16 cellular contexts compared by ENCODE assay signal in the genomic region with DNA sequence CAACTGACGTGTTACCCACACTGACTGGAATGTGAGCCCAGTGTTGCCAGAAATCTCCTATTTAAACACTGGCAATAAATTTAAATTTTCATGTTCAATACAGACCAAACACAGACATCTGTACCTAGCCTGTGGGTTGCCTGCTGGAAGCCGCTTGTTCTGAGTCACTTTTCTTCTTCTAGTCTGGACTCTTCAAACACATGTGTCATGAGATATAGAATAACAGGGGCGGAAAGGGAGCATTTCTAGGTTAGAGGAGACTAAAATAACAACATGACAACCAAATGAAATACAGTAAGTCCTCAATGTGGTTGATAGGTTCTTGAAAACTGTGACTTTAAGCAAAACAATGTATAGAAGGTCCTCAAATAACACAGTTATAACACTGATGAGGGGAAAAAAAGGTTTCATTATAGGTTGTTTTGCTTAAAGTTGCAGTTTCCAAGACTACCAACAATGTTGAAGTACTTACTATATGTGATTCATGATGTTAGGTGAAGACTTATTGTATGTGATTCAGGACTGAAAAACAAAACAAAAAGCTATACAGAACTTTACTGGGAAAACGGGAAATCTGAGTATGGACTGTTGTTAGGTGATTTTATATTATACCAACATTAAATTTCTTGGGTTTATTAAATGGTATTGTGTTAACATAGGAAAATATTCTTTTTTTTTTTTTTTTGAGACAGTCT.
DNase-seq lines count a peak whose midpoint lies in the region; ATAC-seq and TF ChIP-seq lines count a peak whose summit lies in the region.
"Had no signal": no experiment of that assay in that cellular context is flagged by ENCODE, and none has a peak within 500 bp of the region (broad histone marks: within the 10 kb centered on the region; RNA-seq: fewer than 3 reads in every experiment).

No MANE protein-coding gene starts in this region.

- H3K9me2 ChIP-seq in SK-N-SH: no peaks in the 10 kb centered on the region

- in situ Hi-C loops in astrocyte of the spinal cord (cut with HindIII; ENCODE audit: low sequenced_read_pairs): no loop called here

- TF ChIP-seq CTCF in SK-N-SH (IDR thresholded peaks at IDR 0.05): no peak
- no peak for TF ChIP-seq CTCF in astrocyte of the spinal cord (IDR thresholded peaks at IDR 0.05; ENCODE audit: low read depth, low read length)

- H3K4me3 ChIP-seq in SK-N-SH (ENCODE audit: low read depth in 2 of 2, low read length in 1 of 2): no peak overlapping the region
- no peak overlapping the region for H3K4me3 ChIP-seq in astrocyte of the spinal cord (ENCODE audit: low read depth, low read length)
- H3K4me3 ChIP-seq: Peyer's patch, stomach had no signal

- ATAC-seq in SK-N-SH treated with all-trans-retinoic acid at 6 μM for 48 hours (peak; percentile 73), GM18867 (IDR thresholded peaks at IDR 0.05; ENCODE audit: unreplicated experiment) (no peak), HG03521 (IDR thresholded peaks at IDR 0.05; ENCODE audit: unreplicated experiment) (no peak)
- peak; percentile 36 for ATAC-seq in stimulated activated effector memory CD8-positive, alpha-beta T cell treated with anti-CD3 and anti-CD28 coated beads, Interleukin-12 subunit alpha, Interleukin-12 subunit beta, amount 100 ng/mL, for 72 hours

- H3K27ac ChIP-seq in SK-N-SH (ENCODE audit: low read depth in 2 of 2, low read length in 1 of 2): peak overlapping the region in 1 of 2 experiments; percentile 64; a peak in 2 of 4 replicates
- H3K27ac ChIP-seq: parathyroid adenoma, Peyer's patch, stomach had no signal

- H3K4me1 Mint-ChIP-seq in immature natural killer cell: peaks cover 12 to 21% of the 10 kb centered on the region in 2 donors
- H3K4me1 Mint-ChIP-seq in stimulated activated effector memory CD8-positive, alpha-beta T cell treated with anti-CD3 and anti-CD28 coated beads, Interleukin-12 subunit alpha, Interleukin-12 subunit beta, amount 100 ng/mL, for 72 hours: peaks cover 2% of the 10 kb centered on the region

- H3K4me1 ChIP-seq in SK-N-SH (ENCODE audit: control insufficient read depth in 1 of 2, insufficient read depth in 2 of 2, low read depth in 1 of 2, low read length in 1 of 2): no peaks in the 10 kb centered on the region
- H3K4me1 ChIP-seq: Peyer's patch, stomach had no signal

- WGBS in SK-N-SH (ENCODE audit: low lambda C conversion rate): 92% methylated on average over 4 of the region's 4 CpGs

- POLR2A ChIA-PET in SK-N-SH (lab: Yijun Ruan, JAX): no interaction called here

- DNase-seq in SK-N-SH: no peak
- DNase-seq in astrocyte of the spinal cord (ENCODE audit: low read depth, low spot score): peak; percentile 91
- no peak for DNase-seq in immature natural killer cell
- DNase-seq in stimulated activated effector memory CD8-positive, alpha-beta T cell treated with anti-CD3 and anti-CD28 coated beads, Interleukin-12 subunit alpha, Interleukin-12 subunit beta, amount 100 ng/mL, for 72 hours (ENCODE audit: low spot score in 2 of 2): no peak
- DNase-seq in cerebellar nuclear complex (lab: John Stamatoyannopoulos, UW): no peak
- DNase-seq: activated naive CD4-positive, alpha-beta T cell treated with Interleukin-2 at 50 U/mL for 16 hours; effector memory CD4-positive, alpha-beta T cell; GDM1; kidney; NCI-H82; Peyer's patch; stomach had no signal

- H3K79me2 ChIP-seq in SK-N-SH (ENCODE audit: insufficient read depth): no peaks in the 10 kb centered on the region
- H3K79me2 ChIP-seq: parathyroid adenoma had no signal

- peaks cover 11 to 23% (median 20%) of the 10 kb centered on the region in 3 donors for H3K36me3 Mint-ChIP-seq in immature natural killer cell
- H3K36me3 Mint-ChIP-seq in stimulated activated effector memory CD8-positive, alpha-beta T cell treated with anti-CD3 and anti-CD28 coated beads, Interleukin-12 subunit alpha, Interleukin-12 subunit beta, amount 100 ng/mL, for 72 hours: peaks cover 62% of the 10 kb centered on the region

- TF ChIP-seq EP300 in SK-N-SH (IDR thresholded peaks at IDR 0.05; ENCODE audit: borderline replicate concordance in 1 of 2, low read depth in 1 of 2, low read length in 1 of 2): no peak

- H3K4me2 ChIP-seq in SK-N-SH: no peak overlapping the region

- no peaks in the 10 kb centered on the region for H3K9me3 ChIP-seq in SK-N-SH
- H3K9me3 ChIP-seq: Peyer's patch, stomach had no signal

- H4K20me1 ChIP-seq in SK-N-SH (ENCODE audit: insufficient read depth): no peaks in the 10 kb centered on the region

- no peaks in the 10 kb centered on the region for H3K27me3 ChIP-seq in SK-N-SH (ENCODE audit: insufficient read depth)
- H3K27me3 ChIP-seq: Peyer's patch, stomach had no signal

- H3K9ac ChIP-seq in SK-N-SH: no peak overlapping the region
- H3K9ac ChIP-seq: parathyroid adenoma had no signal

- no peaks in the 10 kb centered on the region for H3K9me3 Mint-ChIP-seq in immature natural killer cell
- no peaks in the 10 kb centered on the region for H3K9me3 Mint-ChIP-seq in stimulated activated effector memory CD8-positive, alpha-beta T cell treated with anti-CD3 and anti-CD28 coated beads, Interleukin-12 subunit alpha, Interleukin-12 subunit beta, amount 100 ng/mL, for 72 hours

- H3K36me3 ChIP-seq in SK-N-SH (replicated peaks in 1 of 2; ENCODE audit: control insufficient read depth in 1 of 2, insufficient read depth in 2 of 2, low read length in 1 of 2): peaks cover 0 to 39% of the 10 kb centered on the region in 2 experiments

- H3K4me3 Mint-ChIP-seq in immature natural killer cell: no peak overlapping the region
- no peak overlapping the region for H3K4me3 Mint-ChIP-seq in stimulated activated effector memory CD8-positive, alpha-beta T cell treated with anti-CD3 and anti-CD28 coated beads, Interleukin-12 subunit alpha, Interleukin-12 subunit beta, amount 100 ng/mL, for 72 hours

- peaks cover 18% of the 10 kb centered on the region for H3F3A ChIP-seq in SK-N-SH (replicated peaks; ENCODE audit: insufficient read depth)

- H2AFZ ChIP-seq in SK-N-SH (ENCODE audit: low read depth): no peak overlapping the region
- H2AFZ ChIP-seq: parathyroid adenoma had no signal

- peak overlapping the region in 4 of 6 donors; percentile 44 to 78 (median 53) for H3K27ac Mint-ChIP-seq in immature natural killer cell
- no peak overlapping the region for H3K27ac Mint-ChIP-seq in stimulated activated effector memory CD8-positive, alpha-beta T cell treated with anti-CD3 and anti-CD28 coated beads, Interleukin-12 subunit alpha, Interleukin-12 subunit beta, amount 100 ng/mL, for 72 hours

- TF ChIP-seq RAD21 in SK-N-SH (IDR thresholded peaks at IDR 0.05; ENCODE audit: low read length): no peak

- peaks cover 0 to 2% (median 0%) of the 10 kb centered on the region in 3 donors for H3K27me3 Mint-ChIP-seq in immature natural killer cell (ENCODE audit: low read depth in 3 of 3)

- CTCF ChIA-PET in SK-N-SH (lab: Yijun Ruan, JAX): interaction anchor here (1.7 kb wide), 1 partner anchor 77 kb away, joined by 3 read pairs; no protein-coding TSS in a partner anchor

TF ChIP-seq in SK-N-SH treated with all-trans-retinoic acid at 6 μM for 48 hours, 23 proteins besides CTCF, POLR2A, EP300 and RAD21:
- no peak for TF ChIP-seq ARNTL (CRISPR knock-in tag; IDR thresholded peaks at IDR 0.05; ENCODE audit: borderline replicate concordance, low read depth)

TF ChIP-seq in SK-N-SH, 30 proteins besides CTCF, POLR2A, EP300 and RAD21:
- TF ChIP-seq FOXM1 (IDR thresholded peaks at IDR 0.05; ENCODE audit: low read depth) (no peak), POLR2AphosphoS5 (IDR thresholded peaks at IDR 0.05; ENCODE audit: low read depth, low read length) (no peak), FOSL2 (IDR thresholded peaks at IDR 0.05; ENCODE audit: borderline replicate concordance, low read depth) (no peak)

Comparison
In these comparisons a context has a peak if more than half of its experiments do, and no peak if none do; other contexts are left out.
1. ATAC-seq: peak in SK-N-SH treated with all-trans-retinoic acid at 6 μM for 48 hours (single experiment) and stimulated activated effector memory CD8-positive, alpha-beta T cell treated with anti-CD3 and anti-CD28 coated beads, Interleukin-12 subunit alpha, Interleukin-12 subunit beta, amount 100 ng/mL, for 72 hours (single experiment); none in GM18867 (single experiment) and HG03521 (single experiment).